ENCODE assay signal across 10 cellular contexts in the genomic region with DNA sequence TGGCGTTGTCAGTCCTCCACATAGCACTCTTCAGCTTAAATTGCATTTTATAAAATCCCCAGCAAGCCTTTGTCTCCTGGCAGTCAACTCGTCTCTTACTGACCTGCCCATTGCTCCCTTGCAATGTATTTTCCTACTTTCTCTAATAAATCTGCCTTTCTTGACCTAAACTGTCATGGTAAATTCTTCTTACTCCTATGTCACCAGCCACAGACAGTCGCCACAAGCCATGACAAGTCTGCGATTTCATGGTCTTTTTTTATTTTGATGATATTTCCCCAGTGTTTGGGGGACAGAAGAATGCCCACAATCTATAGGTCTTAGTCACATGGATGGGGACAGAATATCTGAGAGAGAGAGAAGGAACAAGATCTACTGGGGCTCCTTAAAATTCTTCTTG. TPM values are rescaled to one million over a fixed set of nuclear protein-coding genes. Genes with fewer than 3 reads are reported as not detected.
DNase-seq lines count a peak whose midpoint lies in the region; ATAC-seq and TF ChIP-seq lines count a peak whose summit lies in the region.
"Had no signal": no experiment of that assay in that cellular context is flagged by ENCODE, and none has a peak within 500 bp of the region (broad histone marks: within the 10 kb centered on the region; RNA-seq: fewer than 3 reads in every experiment).

No MANE protein-coding gene starts in this region.

- H3K36me3 Mint-ChIP-seq in CD4-positive, alpha-beta T cell (ENCODE audit: low read depth), result peaks cover 37% of the 10 kb centered on the region
- H3K36me3 Mint-ChIP-seq in activated naive CD8-positive, alpha-beta T cell treated with anti-CD3 and anti-CD28 coated beads, Interleukin-2, amount 50 U/mL, for 24 hours (ENCODE audit: low read depth), result peaks cover 26% of the 10 kb centered on the region

- H3K27me3 ChIP-seq in CD4-positive, alpha-beta T cell (ENCODE audit: control insufficient read depth, insufficient read depth, low read length), result no peaks in the 10 kb centered on the region

- peaks cover 86% of the 10 kb centered on the region for H3K4me1 Mint-ChIP-seq in CD4-positive, alpha-beta T cell (ENCODE audit: low read depth)
- H3K4me1 Mint-ChIP-seq in activated naive CD8-positive, alpha-beta T cell treated with anti-CD3 and anti-CD28 coated beads, Interleukin-2, amount 50 U/mL, for 24 hours, result peaks cover 88% of the 10 kb centered on the region

- in situ Hi-C loops in G401 (cut with HindIII; ENCODE audit: low sequenced_read_pairs), result no loop called here
- in situ Hi-C loops in KBM-7 (cut with MboI; ENCODE audit: low pct_unique_long_range_greater_than_20kb, low sequenced_read_pairs), result no loop called here

- peak overlapping the region; percentile 89 for H3K27ac Mint-ChIP-seq in CD4-positive, alpha-beta T cell
- H3K27ac Mint-ChIP-seq in activated naive CD8-positive, alpha-beta T cell treated with anti-CD3 and anti-CD28 coated beads, Interleukin-2, amount 50 U/mL, for 24 hours, result peak overlapping the region; percentile 92

- no peaks in the 10 kb centered on the region for H3K9me3 ChIP-seq in CD4-positive, alpha-beta T cell (ENCODE audit: control insufficient read depth, low read length)

- POLR2A ChIA-PET in CD4-positive, alpha-beta T cell (lab: Charles Lee), result interaction anchor here (0.8 to 2.0 kb wide), 7 partner anchors 18 to 123 kb away, joined by 3 to 8 read pairs (median 5); partner anchors contain the start of genes IFNAR1 and IL10RB

- no peak for DNase-seq in CD4-positive, alpha-beta T cell
- no peak for DNase-seq in activated naive CD8-positive, alpha-beta T cell treated with anti-CD3 and anti-CD28 coated beads, Interleukin-2, amount 50 U/mL, for 24 hours
- DNase-seq in T1000 (lab: John Stamatoyannopoulos, UW), result no peak
- DNase-seq in ecto neural progenitor cell (ENCODE audit: low spot score), result no peak
- no peak for DNase-seq in G401 (ENCODE audit: low spot score)
- DNase-seq in KBM-7, result no peak
- DNase-seq: activated CD4-positive, alpha-beta T cell treated with anti-CD3 and anti-CD28 coated beads, Interleukin-2, amount 50 U/mL, for 48 hours; mammary epithelial cell had no signal

- TF ChIP-seq CTCF in CD4-positive, alpha-beta T cell (IDR thresholded peaks at IDR 0.05), result no peak

- intact Hi-C loops in CD4-positive, alpha-beta T cell (cut with DNase I, micrococcal nuclease), result loop anchor here in 1 of 2 experiments (10.0 kb wide), 2 partner anchors 57 to 127 kb away; no protein-coding TSS in a partner anchor

- peak overlapping the region; percentile 57 for H3K27ac ChIP-seq in CD4-positive, alpha-beta T cell (ENCODE audit: low read depth, low read length)

- H3K4me3 Mint-ChIP-seq in CD4-positive, alpha-beta T cell, result peak overlapping the region; percentile 65
- H3K4me3 Mint-ChIP-seq in activated naive CD8-positive, alpha-beta T cell treated with anti-CD3 and anti-CD28 coated beads, Interleukin-2, amount 50 U/mL, for 24 hours, result peak overlapping the region; percentile 66

- no peak for ATAC-seq in CD4-positive, alpha-beta T cell (ENCODE audit: poor library complexity)
- peak; percentile 16 for ATAC-seq in GM19452 (IDR thresholded peaks at IDR 0.05; ENCODE audit: unreplicated experiment)
- peak; percentile 29 for ATAC-seq in HG03342 (IDR thresholded peaks at IDR 0.05; ENCODE audit: unreplicated experiment)
- ATAC-seq in activated naive CD8-positive, alpha-beta T cell treated with anti-CD3 and anti-CD28 coated beads, Interleukin-2, amount 50 U/mL, for 24 hours, result peak; percentile 76

- no peaks in the 10 kb centered on the region for H3K9me3 Mint-ChIP-seq in CD4-positive, alpha-beta T cell
- H3K9me3 Mint-ChIP-seq in activated naive CD8-positive, alpha-beta T cell treated with anti-CD3 and anti-CD28 coated beads, Interleukin-2, amount 50 U/mL, for 24 hours, result no peaks in the 10 kb centered on the region

- CTCF ChIA-PET in CD4-positive, alpha-beta T cell (lab: Charles Lee), result interaction anchor here (0.9 to 2.5 kb wide), 7 partner anchors 20 to 207 kb away, joined by 3 to 11 read pairs (median 4); partner anchors contain the start of gene IL10RB

- H3K27me3 Mint-ChIP-seq in CD4-positive, alpha-beta T cell, result no peaks in the 10 kb centered on the region
- H3K27me3 Mint-ChIP-seq in activated naive CD8-positive, alpha-beta T cell treated with anti-CD3 and anti-CD28 coated beads, Interleukin-2, amount 50 U/mL, for 24 hours, result no peaks in the 10 kb centered on the region

RNA-seq across cellular contexts. Expression of gene IFNAR2, which starts 8.4 kb away (rescaled TPM):
- 10 to 100 TPM; 26.6 to 28.2 TPM for total RNA-seq in CD4-positive, alpha-beta T cell
- 3.3 and 6.8 TPM in 2 replicates for total RNA-seq in G401 (2014; rRNA removed; shearing (Covaris generic))

RNA-seq across cellular contexts. Expression of gene IL10RB, which starts 28.0 kb away (rescaled TPM):
- total RNA-seq in CD4-positive, alpha-beta T cell, result 1 to 10 TPM; 7.2 to 9.2 TPM
- total RNA-seq in G401 (2014; rRNA removed; shearing (Covaris generic)), result 16.6 and 16.7 TPM in 2 replicates
